11 cellular contexts compared by ENCODE assay signal in the genomic region with DNA sequence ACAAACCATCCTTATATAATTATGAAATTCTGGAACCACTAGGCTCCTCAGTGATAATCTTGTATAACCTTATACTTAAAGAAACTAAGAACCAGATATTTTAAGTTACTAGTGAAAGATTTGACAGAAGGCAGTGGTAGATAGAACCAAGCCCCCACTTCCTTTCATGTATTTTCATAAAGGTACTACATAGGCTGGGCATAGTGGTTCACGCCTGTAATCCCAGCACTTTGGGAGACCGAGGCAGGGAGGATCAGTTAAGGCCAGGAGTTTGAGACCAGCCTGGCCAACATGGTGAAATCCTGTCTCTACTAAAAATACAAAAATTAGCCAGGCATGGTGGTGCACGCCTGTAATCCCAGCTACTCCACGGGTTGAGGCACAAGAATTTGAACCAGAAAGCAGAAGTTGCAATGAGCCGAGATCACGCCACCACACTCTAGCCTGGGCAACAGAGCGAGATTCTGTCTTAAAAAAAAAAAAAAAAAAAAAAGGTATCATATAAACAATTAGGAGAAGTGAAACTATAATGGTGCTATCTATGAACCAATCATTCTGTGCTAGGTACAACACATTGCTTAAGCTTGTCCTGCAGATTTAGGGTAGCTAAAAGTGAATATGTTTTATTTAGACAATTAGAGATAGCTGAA. TPM values are rescaled to one million over a fixed set of nuclear protein-coding genes. Genes with fewer than 3 reads are reported as not detected.
DNase-seq lines count a peak whose midpoint lies in the region; ATAC-seq and TF ChIP-seq lines count a peak whose summit lies in the region.
"Had no signal": no experiment of that assay in that cellular context is flagged by ENCODE, and none has a peak within 500 bp of the region (broad histone marks: within the 10 kb centered on the region; RNA-seq: fewer than 3 reads in every experiment).

No MANE protein-coding gene starts in this region.

- H3K9me3 Mint-ChIP-seq in stimulated activated naive CD8-positive, alpha-beta T cell treated with anti-CD3 and anti-CD28 coated beads, Interleukin-15, amount 100 ng/mL, for 72 hours: no peaks in the 10 kb centered on the region
- H3K9me3 Mint-ChIP-seq: mesothelial cell of epicardium had no signal

- no peak overlapping the region for H3K27ac ChIP-seq in upper lobe of right lung
- no peak overlapping the region for H3K27ac ChIP-seq in uterus
- H3K27ac ChIP-seq: sigmoid colon had no signal

- H3K4me1 ChIP-seq in upper lobe of right lung (no peaks in the 10 kb centered on the region), uterus (no peaks in the 10 kb centered on the region)
- H3K4me1 ChIP-seq: sigmoid colon had no signal

- no peak for DNase-seq in stimulated activated naive CD8-positive, alpha-beta T cell treated with anti-CD3 and anti-CD28 coated beads, Interleukin-15, Interleukin-2, amounts not matched to agents 100 U/mL and 50 U/mL, for 24 hours
- no peak for DNase-seq in stimulated activated naive CD8-positive, alpha-beta T cell treated with anti-CD3 and anti-CD28 coated beads, Interleukin-15, amount 100 ng/mL, for 72 hours
- DNase-seq in upper lobe of right lung: no peak
- no peak for DNase-seq in uterus
- DNase-seq in left lobe of liver (ENCODE audit: low spot score): no peak
- DNase-seq in activated CD4-positive, CD25-positive, alpha-beta regulatory T cell treated with anti-CD3 and anti-CD28 coated beads, Interleukin-2, amount 50 U/mL, for 72 hours: no peak
- DNase-seq: 8988T, sigmoid colon had no signal

- H3K27me3 ChIP-seq in upper lobe of right lung (no peaks in the 10 kb centered on the region), uterus (no peaks in the 10 kb centered on the region)
- H3K27me3 ChIP-seq: sigmoid colon had no signal

- H3K36me3 ChIP-seq in upper lobe of right lung (no peaks in the 10 kb centered on the region), uterus (no peaks in the 10 kb centered on the region)
- H3K36me3 ChIP-seq: sigmoid colon had no signal

- no peak overlapping the region for H3K27ac Mint-ChIP-seq in stimulated activated naive CD8-positive, alpha-beta T cell treated with anti-CD3 and anti-CD28 coated beads, Interleukin-15, amount 100 ng/mL, for 72 hours
- H3K27ac Mint-ChIP-seq: mesothelial cell of epicardium had no signal

- intact Hi-C loops in upper lobe of right lung (cut with DNase I) (no loop called here), uterus (cut with DNase I; ENCODE audit: low total_unique reads) (no loop called here)

- H3K27me3 Mint-ChIP-seq in stimulated activated naive CD8-positive, alpha-beta T cell treated with anti-CD3 and anti-CD28 coated beads, Interleukin-15, amount 100 ng/mL, for 72 hours: no peaks in the 10 kb centered on the region

- no peak for TF ChIP-seq CTCF in upper lobe of right lung (IDR thresholded peaks at IDR 0.05)
- no peak for TF ChIP-seq CTCF in uterus (IDR thresholded peaks at IDR 0.05)

- TF ChIP-seq POLR2A in uterus (IDR thresholded peaks at IDR 0.05): no peak

- no peak overlapping the region for H3K4me3 Mint-ChIP-seq in stimulated activated naive CD8-positive, alpha-beta T cell treated with anti-CD3 and anti-CD28 coated beads, Interleukin-15, amount 100 ng/mL, for 72 hours
- H3K4me3 Mint-ChIP-seq: mesothelial cell of epicardium had no signal

- H3K4me3 ChIP-seq in upper lobe of right lung: no peak overlapping the region
- no peak overlapping the region for H3K4me3 ChIP-seq in uterus
- H3K4me3 ChIP-seq: sigmoid colon had no signal

- H3K9me3 ChIP-seq in upper lobe of right lung: no peaks in the 10 kb centered on the region
- H3K9me3 ChIP-seq in uterus: no peaks in the 10 kb centered on the region
- H3K9me3 ChIP-seq: sigmoid colon had no signal

- no peaks in the 10 kb centered on the region for H3K4me1 Mint-ChIP-seq in stimulated activated naive CD8-positive, alpha-beta T cell treated with anti-CD3 and anti-CD28 coated beads, Interleukin-15, amount 100 ng/mL, for 72 hours
- H3K4me1 Mint-ChIP-seq: mesothelial cell of epicardium had no signal

- ATAC-seq in stimulated activated naive CD8-positive, alpha-beta T cell treated with anti-CD3 and anti-CD28 coated beads, Interleukin-15, Interleukin-2, amounts not matched to agents 100 U/mL and 50 U/mL, for 24 hours: peak; percentile 43
- no peak for ATAC-seq in stimulated activated naive CD8-positive, alpha-beta T cell treated with anti-CD3 and anti-CD28 coated beads, Interleukin-15, amount 100 ng/mL, for 72 hours
- peak; percentile 84 for ATAC-seq in HG02798 (IDR thresholded peaks at IDR 0.05; ENCODE audit: poor library complexity, unreplicated experiment)
- ATAC-seq in HG03565 (IDR thresholded peaks at IDR 0.05; ENCODE audit: unreplicated experiment): peak; percentile 81
- ATAC-seq in upper lobe of right lung: peak; percentile 66
- no peak for ATAC-seq in left lobe of liver

RNA-seq across cellular contexts. Expression of a gene that starts 27.9 kb away (rescaled TPM):
- total RNA-seq in upper lobe of right lung (8.5 TPM), uterus (10 to 100 TPM in 2 of 4 donors, 1 to 10 TPM in 2; 1.5 to 42.1 (median 15.9) TPM), left lobe of liver (4.6 TPM)

RNA-seq across cellular contexts. Expression of a gene that starts 54.6 kb away (rescaled TPM):
- 51.4 TPM for total RNA-seq in upper lobe of right lung
- 100 to 1,000 TPM in 1 of 4 donors, 10 to 100 TPM in 3; 24.4 to 119 (median 56.1) TPM for total RNA-seq in uterus
- total RNA-seq in left lobe of liver: 21.5 TPM

Comparison
In these comparisons a context has a peak if more than half of its experiments do, and no peak if none do; other contexts are left out.
1. ATAC-seq: peak in stimulated activated naive CD8-positive, alpha-beta T cell treated with anti-CD3 and anti-CD28 coated beads, Interleukin-15, Interleukin-2, amounts not matched to agents 100 U/mL and 50 U/mL, for 24 hours (single experiment), HG02798 (single experiment), HG03565 (single experiment) and upper lobe of right lung (single experiment); none in stimulated activated naive CD8-positive, alpha-beta T cell treated with anti-CD3 and anti-CD28 coated beads, Interleukin-15, amount 100 ng/mL, for 72 hours (single experiment) and left lobe of liver (single experiment).